14 cellular contexts compared by ENCODE assay signal in genomic region chr16:84048306-84048705, GRCh38. TPM values are rescaled to one million over a fixed set of nuclear protein-coding genes. Genes with fewer than 3 reads are reported as not detected.
DNase-seq lines count a peak whose midpoint lies in the region; ATAC-seq and TF ChIP-seq lines count a peak whose summit lies in the region.
"Had no signal": no experiment of that assay in that cellular context is flagged by ENCODE, and none has a peak within 500 bp of the region (broad histone marks: within the 10 kb centered on the region; RNA-seq: fewer than 3 reads in every experiment).

No MANE protein-coding gene starts in this region.

- CTCF ChIA-PET in activated CD4-positive, alpha-beta memory T cell treated with anti-CD3 and anti-CD28 coated beads, Interleukin-2, amount 10 ng/mL, durations not matched to agents 7 days and 5 days (lab: Charles Lee) = no interaction called here

- DNase-seq in DMS53 treated with DMSO at 0.1 percent for 48 hours (lab: John Stamatoyannopoulos, UW; ENCODE audit: unreplicated experiment) (peak; percentile 73), NCI-H146 (lab: John Stamatoyannopoulos, UW) (peak; percentile 57), chondrocyte (ENCODE audit: low spot score) (peak; percentile 59), neural crest cell (ENCODE audit: low read depth, low spot score) (no peak), DMS 273 (lab: John Stamatoyannopoulos, UW; ENCODE audit: unreplicated experiment) (no peak)
- DNase-seq in activated CD4-positive, alpha-beta memory T cell treated with anti-CD3 and anti-CD28 coated beads, Interleukin-2, amount 10 ng/mL, durations not matched to agents 7 days and 5 days = no peak
- DNase-seq: activated B cell treated with CpG ODN at 0.5 μM for 24 hours; activated T-cell treated with anti-CD3 and anti-CD28 coated beads, Interleukin-2, amount 50 U/mL, for 4 hours; CD4-positive, alpha-beta T cell; IMR-90 had no signal

- H3K4me3 Mint-ChIP-seq in chondrocyte (ENCODE audit: unreplicated experiment) (no peak overlapping the region), neural crest cell (no peak overlapping the region)
- H3K4me3 Mint-ChIP-seq in activated CD4-positive, alpha-beta memory T cell treated with anti-CD3 and anti-CD28 coated beads, Interleukin-2, amount 10 ng/mL, durations not matched to agents 7 days and 5 days = no peak overlapping the region
- H3K4me3 Mint-ChIP-seq: activated B cell treated with CpG ODN at 0.5 μM for 24 hours; activated T-cell treated with anti-CD3 and anti-CD28 coated beads, Interleukin-2, amount 50 U/mL, for 4 hours; CD4-positive, alpha-beta T cell had no signal

- POLR2A ChIA-PET in activated CD4-positive, alpha-beta memory T cell treated with anti-CD3 and anti-CD28 coated beads, Interleukin-2, amount 10 ng/mL, durations not matched to agents 7 days and 5 days (lab: Charles Lee) = no interaction called here

- peak; percentile 18 for TF ChIP-seq CTCF in chondrocyte (IDR thresholded peaks at IDR 0.05)
- peak; percentile 47 for TF ChIP-seq CTCF in neural crest cell (conservative IDR thresholded peaks at IDR 0.05)

- H3K27me3 Mint-ChIP-seq in chondrocyte (ENCODE audit: low read depth) = peaks cover 10% of the 10 kb centered on the region
- H3K27me3 Mint-ChIP-seq in neural crest cell (ENCODE audit: low read depth) = peaks cover 3% of the 10 kb centered on the region
- peaks cover 13% of the 10 kb centered on the region for H3K27me3 Mint-ChIP-seq in activated CD4-positive, alpha-beta memory T cell treated with anti-CD3 and anti-CD28 coated beads, Interleukin-2, amount 10 ng/mL, durations not matched to agents 7 days and 5 days

- peaks cover 8% of the 10 kb centered on the region for H3K36me3 Mint-ChIP-seq in chondrocyte (ENCODE audit: low read depth)
- peaks cover 2% of the 10 kb centered on the region for H3K36me3 Mint-ChIP-seq in neural crest cell (ENCODE audit: low read depth)
- peaks cover 8% of the 10 kb centered on the region for H3K36me3 Mint-ChIP-seq in activated CD4-positive, alpha-beta memory T cell treated with anti-CD3 and anti-CD28 coated beads, Interleukin-2, amount 10 ng/mL, durations not matched to agents 7 days and 5 days (ENCODE audit: low read depth)

- ATAC-seq in GM21576 (IDR thresholded peaks at IDR 0.05; ENCODE audit: unreplicated experiment) (no peak), GM18517 (IDR thresholded peaks at IDR 0.05; ENCODE audit: unreplicated experiment) (no peak)
- ATAC-seq: activated T-cell treated with anti-CD3 and anti-CD28 coated beads, Interleukin-2, amount 50 U/mL, for 4 hours had no signal

- H3K9me3 Mint-ChIP-seq in chondrocyte (ENCODE audit: low read depth) (no peaks in the 10 kb centered on the region), neural crest cell (no peaks in the 10 kb centered on the region)
- H3K9me3 Mint-ChIP-seq in activated CD4-positive, alpha-beta memory T cell treated with anti-CD3 and anti-CD28 coated beads, Interleukin-2, amount 10 ng/mL, durations not matched to agents 7 days and 5 days = no peaks in the 10 kb centered on the region
- H3K9me3 Mint-ChIP-seq: activated B cell treated with CpG ODN at 0.5 μM for 24 hours; activated T-cell treated with anti-CD3 and anti-CD28 coated beads, Interleukin-2, amount 50 U/mL, for 4 hours; CD4-positive, alpha-beta T cell had no signal

- H3K27ac Mint-ChIP-seq in chondrocyte (ENCODE audit: unreplicated experiment) (no peak overlapping the region), neural crest cell (ENCODE audit: unreplicated experiment) (no peak overlapping the region)
- H3K27ac Mint-ChIP-seq in activated CD4-positive, alpha-beta memory T cell treated with anti-CD3 and anti-CD28 coated beads, Interleukin-2, amount 10 ng/mL, durations not matched to agents 7 days and 5 days = no peak overlapping the region
- H3K27ac Mint-ChIP-seq: activated B cell treated with CpG ODN at 0.5 μM for 24 hours; CD4-positive, alpha-beta T cell had no signal

- no peaks in the 10 kb centered on the region for H3K4me1 Mint-ChIP-seq in chondrocyte (ENCODE audit: low read depth)
- H3K4me1 Mint-ChIP-seq in neural crest cell = peaks cover 27% of the 10 kb centered on the region
- no peaks in the 10 kb centered on the region for H3K4me1 Mint-ChIP-seq in activated CD4-positive, alpha-beta memory T cell treated with anti-CD3 and anti-CD28 coated beads, Interleukin-2, amount 10 ng/mL, durations not matched to agents 7 days and 5 days
- H3K4me1 Mint-ChIP-seq: activated B cell treated with CpG ODN at 0.5 μM for 24 hours had no signal

RNA-seq across cellular contexts. Expression of gene SLC38A8, which starts 5.7 kb away (rescaled TPM):
- not detected in 3 replicates for total RNA-seq in chondrocyte
- not detected in 2 replicates for total RNA-seq in neural crest cell
- not detected for total RNA-seq in activated CD4-positive, alpha-beta memory T cell treated with anti-CD3 and anti-CD28 coated beads, Interleukin-2, amount 10 ng/mL, durations not matched to agents 7 days and 5 days
- total RNA-seq: activated B cell treated with CpG ODN at 0.5 μM for 24 hours; activated T-cell treated with anti-CD3 and anti-CD28 coated beads, Interleukin-2, amount 50 U/mL, for 4 hours; ascending aorta; CD4-positive, alpha-beta T cell; IMR-90; mesenteric fat pad had no signal

Comparison
In these comparisons a context has a peak if more than half of its experiments do, and no peak if none do; other contexts are left out.
1. DNase-seq: peak in DMS53 treated with DMSO at 0.1 percent for 48 hours (single experiment), NCI-H146 (single experiment) and chondrocyte (single experiment); none in neural crest cell (single experiment), activated CD4-positive, alpha-beta memory T cell treated with anti-CD3 and anti-CD28 coated beads, Interleukin-2, amount 10 ng/mL, durations not matched to agents 7 days and 5 days (single experiment) and DMS 273 (single experiment).